In genomic region chr18:51089691-51090090, GRCh38 we compare ENCODE assay signal across 22 cellular contexts.
"Had no signal": no experiment of that assay in that cellular context is flagged by ENCODE, and none has a peak within 500 bp of the region (broad histone marks: within the 10 kb centered on the region; RNA-seq: fewer than 3 reads in every experiment).

No MANE protein-coding gene starts in this region.

- H3K79me2 ChIP-seq: hepatocyte, parathyroid adenoma had no signal

- H3K27ac ChIP-seq: coronary artery, foreskin keratinocyte, hepatocyte, parathyroid adenoma, psoas muscle, skin epidermis, testis, tibial nerve had no signal

- H3K9me3 ChIP-seq: testis had no signal

- H2AFZ ChIP-seq: hepatocyte, parathyroid adenoma had no signal

- DNase-seq: effector CD4-positive, alpha-beta T cell; foreskin keratinocyte; head of caudate nucleus; kidney; left colon; mesendoderm; naive thymus-derived CD4-positive, alpha-beta T cell; nephron progenitor cell; psoas muscle; retina; stimulated activated CD4-positive, alpha-beta T cell treated with anti-CD3 and anti-CD28 coated beads, Interleukin-2, amount 100 ng/mL, for 24 hours; stimulated activated CD4-positive, alpha-beta T cell treated with anti-CD3 and anti-CD28 coated beads, Interleukin-4, amount 100 ng/mL, for 4 hours; stimulated activated naive B cell treated with anti-CD40 and anti-IgM and Interleukin-4, amounts not matched to agents 10 μg/mL and 1 μg/mL and 100 μg/mL, for 72 hours; stimulated activated naive CD8-positive, alpha-beta T cell treated with anti-CD3 and anti-CD28 coated beads, Interleukin-15, amount 100 ng/mL, for 72 hours; testis had no signal

- H3K4me2 ChIP-seq: hepatocyte had no signal

- H3K27me3 ChIP-seq: foreskin keratinocyte, hepatocyte, testis, tibial nerve had no signal

- H3K4me1 ChIP-seq: foreskin keratinocyte, parathyroid adenoma, psoas muscle, testis, tibial nerve had no signal

- FAIRE-seq: kidney had no signal

- H3K9ac ChIP-seq: parathyroid adenoma had no signal

- ATAC-seq: esophagus mucosa; foreskin keratinocyte; left colon; naive thymus-derived CD4-positive, alpha-beta T cell; psoas muscle; sciatic nerve; stimulated activated naive B cell treated with anti-CD40 and anti-IgM and Interleukin-4, amounts not matched to agents 10 μg/mL and 1 μg/mL and 100 μg/mL, for 72 hours; stimulated activated naive CD8-positive, alpha-beta T cell treated with anti-CD3 and anti-CD28 coated beads, Interleukin-15, amount 100 ng/mL, for 72 hours had no signal

- H3K4me3 ChIP-seq: coronary artery, psoas muscle, skin epidermis, testis, tibial nerve had no signal
